In genomic region chr3:152222327-152222726, GRCh38 we compare ENCODE assay signal across 1 cellular context.
TF ChIP-seq lines count a peak whose summit lies in the region.

No MANE protein-coding gene starts in this region.

TF ChIP-seq in GM12878, 131 proteins besides CTCF, POLR2A, EP300 and RAD21 (continued from another document and continues in another):
- TF ChIP-seq ATF2 (IDR thresholded peaks at IDR 0.05; ENCODE audit: low read length), result 0 out of 2 replicates have a peak, but pooled peaks have one; percentile 48
- peak; percentile 66; the same call in 1 of the 2 replicates for TF ChIP-seq FOXM1 (IDR thresholded peaks at IDR 0.05; ENCODE audit: low read depth, low read length)
- TF ChIP-seq ATF3 (IDR thresholded peaks at IDR 0.05; ENCODE audit: borderline replicate concordance, extremely low read depth, low read depth, low read length), result no peak
- peak; percentile 11; the same call in 1 of the 2 replicates for TF ChIP-seq RUNX3 (IDR thresholded peaks at IDR 0.05; ENCODE audit: low read length)
- TF ChIP-seq STAT3 (IDR thresholded peaks at IDR 0.05; ENCODE audit: low read depth, low read length), result no peak
- TF ChIP-seq BCL3 (IDR thresholded peaks at IDR 0.05; ENCODE audit: borderline replicate concordance, insufficient read depth, low read depth, low read length, poor library complexity, severe bottlenecking), result no peak
- no peak for TF ChIP-seq KAT2A (conservative IDR thresholded peaks at IDR 0.05; ENCODE audit: control insufficient read depth, low read depth, low read length)
- peak; percentile 69; the same call in 1 of the 2 replicates for TF ChIP-seq NFIC (IDR thresholded peaks at IDR 0.05; ENCODE audit: low read depth, low read length)
- no peak for TF ChIP-seq ZNF687 (IDR thresholded peaks at IDR 0.05)
- TF ChIP-seq IRF4 (IDR thresholded peaks at IDR 0.05; ENCODE audit: low read depth, low read length), result peak; percentile 57; the same call in 1 of the 2 replicates
- TF ChIP-seq HCFC1 (IDR thresholded peaks at IDR 0.05; ENCODE audit: low read length), result no peak
- no peak for TF ChIP-seq GABPA (IDR thresholded peaks at IDR 0.05; ENCODE audit: low read depth)
- no peak for TF ChIP-seq EGR1 (IDR thresholded peaks at IDR 0.05; ENCODE audit: borderline replicate concordance in 1 of 2, low read depth in 2 of 2, low read length in 2 of 2)
- no peak for TF ChIP-seq POU2F2 (IDR thresholded peaks at IDR 0.05; ENCODE audit: borderline replicate concordance, low read depth, low read length)
- TF ChIP-seq WRNIP1 (IDR thresholded peaks at IDR 0.05; ENCODE audit: borderline replicate concordance, low read depth, low read length), result no peak
- no peak for TF ChIP-seq TCF12 (IDR thresholded peaks at IDR 0.05; ENCODE audit: low read depth, low read length)
- TF ChIP-seq RCOR1 (conservative IDR thresholded peaks at IDR 0.05; ENCODE audit: low read depth, low read length), result no peak
- TF ChIP-seq NR2C2 (IDR thresholded peaks at IDR 0.05; ENCODE audit: borderline replicate concordance, control insufficient read depth, insufficient read length, low read depth), result no peak
- TF ChIP-seq USF1 (IDR thresholded peaks at IDR 0.05; ENCODE audit: borderline replicate concordance, extremely low read length, insufficient read depth, low read depth, low read length), result no peak
- no peak for TF ChIP-seq REST (IDR thresholded peaks at IDR 0.05; ENCODE audit: low read depth, low read length)
- no peak for TF ChIP-seq NRF1 (conservative IDR thresholded peaks at IDR 0.05; ENCODE audit: low read depth, low read length)
- no peak for TF ChIP-seq MTA3 (IDR thresholded peaks at IDR 0.05; ENCODE audit: borderline replicate concordance, low read length)
- TF ChIP-seq YBX1 (IDR thresholded peaks at IDR 0.05), result no peak
- no peak for TF ChIP-seq RFX5 (IDR thresholded peaks at IDR 0.05; ENCODE audit: low read depth, low read length)
- no peak for TF ChIP-seq RBBP5 (conservative IDR thresholded peaks at IDR 0.05)
- no peak for TF ChIP-seq CEBPZ (IDR thresholded peaks at IDR 0.05; ENCODE audit: low read depth, low read length)
- no peak for TF ChIP-seq CBX3 (IDR thresholded peaks at IDR 0.05; ENCODE audit: borderline replicate concordance, low read depth)
- no peak for TF ChIP-seq HDGF (IDR thresholded peaks at IDR 0.05)
- no peak for TF ChIP-seq E2F8 (IDR thresholded peaks at IDR 0.05; ENCODE audit: low read depth, partially characterized antibody)
- TF ChIP-seq ZBTB4 (CRISPR knock-in tag; IDR thresholded peaks at IDR 0.05), result no peak
- no peak for TF ChIP-seq SUZ12 (IDR thresholded peaks at IDR 0.05; ENCODE audit: unreplicated experiment)
- TF ChIP-seq NFYA (IDR thresholded peaks at IDR 0.05; ENCODE audit: borderline replicate concordance, low read depth, low read length), result no peak
